11 cellular contexts compared by ENCODE assay signal in the genomic region with DNA sequence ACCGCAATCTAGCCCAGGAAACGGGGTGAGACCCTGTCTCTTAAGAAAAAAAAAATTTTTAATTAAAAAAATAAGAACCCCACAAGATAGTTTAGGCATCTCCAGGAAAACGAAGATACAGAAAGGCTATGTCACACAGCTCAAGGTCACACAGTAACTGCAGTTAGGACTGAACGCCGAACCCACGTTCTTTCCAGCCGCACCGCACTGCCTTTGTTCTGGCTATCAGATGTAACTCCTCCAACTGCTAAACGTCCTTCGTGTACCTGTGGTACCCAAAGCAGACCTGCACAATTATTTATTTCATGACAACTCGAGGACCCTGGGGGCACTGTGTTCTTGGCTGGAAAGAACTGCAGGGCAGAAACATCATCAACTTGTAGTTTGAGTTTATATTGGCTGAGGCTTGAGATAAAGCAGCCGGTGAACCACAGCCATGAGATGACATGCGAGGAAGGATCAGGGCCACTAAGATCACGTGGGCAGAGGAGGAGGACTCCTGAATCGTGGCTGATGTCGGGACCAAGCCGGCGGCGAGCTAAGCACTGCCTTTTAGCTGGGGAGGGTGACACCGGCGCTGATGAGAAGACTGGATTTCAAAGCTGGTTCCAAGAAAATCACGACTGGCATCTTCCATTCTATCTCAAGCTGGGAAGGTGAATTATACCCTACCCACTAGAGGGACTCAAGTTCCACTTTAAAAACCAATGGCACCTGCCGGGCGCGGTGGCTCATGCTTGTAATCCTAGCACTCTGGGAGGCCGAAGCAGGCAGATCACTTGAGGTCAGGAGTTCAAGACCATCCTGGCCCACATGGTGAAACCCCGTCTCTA. TPM values are rescaled to one million over a fixed set of nuclear protein-coding genes. Genes with fewer than 3 reads are reported as not detected.
DNase-seq lines count a peak whose midpoint lies in the region; ATAC-seq and TF ChIP-seq lines count a peak whose summit lies in the region.
"Had no signal": no experiment of that assay in that cellular context is flagged by ENCODE, and none has a peak within 500 bp of the region (broad histone marks: within the 10 kb centered on the region; RNA-seq: fewer than 3 reads in every experiment).

No MANE protein-coding gene starts in this region.

- H3K9me3 ChIP-seq in OCI-LY1 (ENCODE audit: low read length) = no peaks in the 10 kb centered on the region
- H3K9me3 ChIP-seq in gastroesophageal sphincter = no peaks in the 10 kb centered on the region
- no peaks in the 10 kb centered on the region for H3K9me3 ChIP-seq in testis
- no peaks in the 10 kb centered on the region for H3K9me3 ChIP-seq in spleen

- H3K9me3 Mint-ChIP-seq in activated naive CD4-positive, alpha-beta T cell treated with anti-CD3 and anti-CD28 coated beads, Interleukin-2, amount 50 U/mL, for 24 hours = no peaks in the 10 kb centered on the region
- H3K9me3 Mint-ChIP-seq in activated naive CD4-positive, alpha-beta T cell treated with anti-CD3 and anti-CD28 coated beads for 36 hours = no peaks in the 10 kb centered on the region
- H3K9me3 Mint-ChIP-seq: immature natural killer cell had no signal

- no peak overlapping the region for H3K9ac ChIP-seq in OCI-LY1 (ENCODE audit: low read length)

- no peaks in the 10 kb centered on the region for H3K79me2 ChIP-seq in OCI-LY1 (ENCODE audit: insufficient read depth, low read length)

- TF ChIP-seq CTCF in OCI-LY1 (IDR thresholded peaks at IDR 0.05; ENCODE audit: low read length) = peak; percentile 36; the same call in 1 of the 2 replicates
- peak in 2 of 4 experiments; percentile 22 to 24 for TF ChIP-seq CTCF in gastroesophageal sphincter (IDR thresholded peaks at IDR 0.05)
- TF ChIP-seq CTCF in testis (IDR thresholded peaks at IDR 0.05) = no peak
- no peak for TF ChIP-seq CTCF in spleen (IDR thresholded peaks at IDR 0.05 in 8 of 11, conservative IDR thresholded peaks at IDR 0.05 in 3 of 11)

- DNase-seq in activated naive CD4-positive, alpha-beta T cell treated with anti-CD3 and anti-CD28 coated beads for 36 hours = no peak
- DNase-seq in testis (peak; percentile 72), spleen (no peak)
- DNase-seq: effector CD4-positive, alpha-beta T cell; immature natural killer cell; T1000 had no signal

- no peak for TF ChIP-seq EP300 in gastroesophageal sphincter (IDR thresholded peaks at IDR 0.05)

- intact Hi-C loops in activated naive CD4-positive, alpha-beta T cell treated with anti-CD3 and anti-CD28 coated beads for 36 hours (cut with micrococcal nuclease) = no loop called here
- intact Hi-C loops in testis (cut with DNase I; ENCODE audit: low total_unique reads) (no loop called here), spleen (cut with DNase I; ENCODE audit: low total_unique reads) (no loop called here)

- CTCF ChIA-PET in activated naive CD4-positive, alpha-beta T cell treated with anti-CD3 and anti-CD28 coated beads for 36 hours (lab: Charles Lee) = interaction anchor here (0.6 kb wide), 1 partner anchor 44 kb away, joined by 3 read pairs; no protein-coding TSS in a partner anchor

- ATAC-seq in gastroesophageal sphincter = peak; percentile 35
- ATAC-seq in HG03521 (IDR thresholded peaks at IDR 0.05; ENCODE audit: unreplicated experiment) = no peak
- ATAC-seq in GM18907 (IDR thresholded peaks at IDR 0.05; ENCODE audit: unreplicated experiment) = no peak

- peaks cover 29% of the 10 kb centered on the region for H3K36me3 ChIP-seq in OCI-LY1 (ENCODE audit: insufficient read depth, low read length)
- peaks cover 0 to 26% of the 10 kb centered on the region in 2 donors for H3K36me3 ChIP-seq in gastroesophageal sphincter
- H3K36me3 ChIP-seq in testis (ENCODE audit: low read depth, missing control alignments) = no peaks in the 10 kb centered on the region
- H3K36me3 ChIP-seq in spleen = peaks cover 0 to 75% (median 29%) of the 10 kb centered on the region in 6 donors

- H3K4me3 ChIP-seq in OCI-LY1 (ENCODE audit: low read depth, low read length, poor library complexity, severe bottlenecking) (no peak overlapping the region), gastroesophageal sphincter (no peak overlapping the region), testis (no peak overlapping the region), spleen (no peak overlapping the region)

- no peaks in the 10 kb centered on the region for H3K4me1 Mint-ChIP-seq in activated naive CD4-positive, alpha-beta T cell treated with anti-CD3 and anti-CD28 coated beads, Interleukin-2, amount 50 U/mL, for 24 hours
- H3K4me1 Mint-ChIP-seq in activated naive CD4-positive, alpha-beta T cell treated with anti-CD3 and anti-CD28 coated beads for 36 hours (ENCODE audit: low read depth) = no peaks in the 10 kb centered on the region
- H3K4me1 Mint-ChIP-seq: immature natural killer cell had no signal

- no peak for TF ChIP-seq POLR2A in gastroesophageal sphincter (IDR thresholded peaks at IDR 0.05)
- no peak for TF ChIP-seq POLR2A in testis (IDR thresholded peaks at IDR 0.05)
- no peak for TF ChIP-seq POLR2A in spleen (IDR thresholded peaks at IDR 0.05)

- WGBS in gastroesophageal sphincter (ENCODE audit: low coverage in 1 of 2), 2 donors = 35 to 58% methylated on average over 10 to 24 of the region's 27 CpGs
- WGBS in testis, 2 donors = 34 to 53% methylated on average over 27 of the region's 27 CpGs
- 90 to 92% (median 91%) methylated on average over 27 of the region's 27 CpGs for WGBS in spleen, 5 donors

- H3K27ac Mint-ChIP-seq in activated naive CD4-positive, alpha-beta T cell treated with anti-CD3 and anti-CD28 coated beads, Interleukin-2, amount 50 U/mL, for 24 hours = peak overlapping the region; percentile 15
- no peak overlapping the region for H3K27ac Mint-ChIP-seq in activated naive CD4-positive, alpha-beta T cell treated with anti-CD3 and anti-CD28 coated beads for 36 hours

- H3F3A ChIP-seq in OCI-LY1 (ENCODE audit: insufficient read depth, low read length) = no peaks in the 10 kb centered on the region

- no peaks in the 10 kb centered on the region for H4K20me1 ChIP-seq in OCI-LY1 (ENCODE audit: insufficient read depth, low read length)

- H3K9me2 ChIP-seq in OCI-LY1 (ENCODE audit: low read depth, low read length) = no peaks in the 10 kb centered on the region

- H3K4me3 Mint-ChIP-seq in activated naive CD4-positive, alpha-beta T cell treated with anti-CD3 and anti-CD28 coated beads, Interleukin-2, amount 50 U/mL, for 24 hours = no peak overlapping the region
- H3K4me3 Mint-ChIP-seq in activated naive CD4-positive, alpha-beta T cell treated with anti-CD3 and anti-CD28 coated beads for 36 hours = no peak overlapping the region
- H3K4me3 Mint-ChIP-seq: immature natural killer cell had no signal

- H3K27me3 ChIP-seq in OCI-LY1 (ENCODE audit: insufficient read depth, low read length) = no peaks in the 10 kb centered on the region
- no peaks in the 10 kb centered on the region for H3K27me3 ChIP-seq in gastroesophageal sphincter
- no peaks in the 10 kb centered on the region for H3K27me3 ChIP-seq in testis
- H3K27me3 ChIP-seq in spleen (replicated peaks in 1 of 7) = no peaks in the 10 kb centered on the region

- no peak overlapping the region for H3K4me2 ChIP-seq in OCI-LY1 (ENCODE audit: low read length)

- no peaks in the 10 kb centered on the region for H3K27me3 Mint-ChIP-seq in activated naive CD4-positive, alpha-beta T cell treated with anti-CD3 and anti-CD28 coated beads, Interleukin-2, amount 50 U/mL, for 24 hours
- no peaks in the 10 kb centered on the region for H3K27me3 Mint-ChIP-seq in activated naive CD4-positive, alpha-beta T cell treated with anti-CD3 and anti-CD28 coated beads for 36 hours (ENCODE audit: low read depth)

- no peak overlapping the region for H2AFZ ChIP-seq in OCI-LY1 (ENCODE audit: low read length)

- H3K36me3 Mint-ChIP-seq in activated naive CD4-positive, alpha-beta T cell treated with anti-CD3 and anti-CD28 coated beads, Interleukin-2, amount 50 U/mL, for 24 hours = peaks cover 1% of the 10 kb centered on the region
- H3K36me3 Mint-ChIP-seq in activated naive CD4-positive, alpha-beta T cell treated with anti-CD3 and anti-CD28 coated beads for 36 hours (ENCODE audit: low read depth) = peaks cover 11% of the 10 kb centered on the region

- H3K27ac ChIP-seq in OCI-LY1 (ENCODE audit: low read depth, low read length, poor library complexity, severe bottlenecking) = no peak overlapping the region
- peak overlapping the region in 3 of 4 donors; percentile 42 to 62 (median 47) for H3K27ac ChIP-seq in gastroesophageal sphincter
- peak overlapping the region; percentile 56 to 76 for H3K27ac ChIP-seq in testis
- no peak overlapping the region for H3K27ac ChIP-seq in spleen

- H3K4me1 ChIP-seq in OCI-LY1 (ENCODE audit: insufficient read depth, low read length, severe bottlenecking) (peaks cover 3% of the 10 kb centered on the region), gastroesophageal sphincter (peaks cover 0 to 41% (median 12%) of the 10 kb centered on the region in 3 donors), testis (peaks cover 43% of the 10 kb centered on the region), spleen (peaks cover 1 to 17% (median 9%) of the 10 kb centered on the region in 6 donors)

RNA-seq across cellular contexts. Expression of gene MNT, which starts 20.7 kb away (rescaled TPM):
- total RNA-seq in activated naive CD4-positive, alpha-beta T cell treated with anti-CD3 and anti-CD28 coated beads for 36 hours = 10 to 100 TPM; 13.1 to 17.0 TPM
- total RNA-seq in gastroesophageal sphincter (10 to 100 TPM; 11.8 to 12.7 (median 12.3) TPM), testis (10 to 100 TPM; 46.3 to 67.7 TPM), spleen (10 to 100 TPM; 18.9 to 38.5 (median 28.8) TPM)
- polyA plus RNA-seq in testis (ENCODE audit: insufficient read depth, low read depth, low replicate concordance) (27.9 TPM), spleen (10 to 100 TPM in 1 of 3 donors, 1 to 10 TPM in 2; 2.8 to 11.1 (median 2.8) TPM)

Comparison
In these comparisons a context has a peak if more than half of its experiments do, and no peak if none do; other contexts are left out.
1. H3K27ac ChIP-seq: peak in gastroesophageal sphincter (3 of 4) and testis (2 of 2); none in OCI-LY1 (single experiment) and spleen (0 of 8).